In genomic region chr16:50972899-50973298, GRCh38 we compare ENCODE assay signal across 16 cellular contexts.
DNase-seq lines count a peak whose midpoint lies in the region; ATAC-seq, FAIRE-seq and TF ChIP-seq lines count a peak whose summit lies in the region.
"Had no signal": no experiment of that assay in that cellular context is flagged by ENCODE, and none has a peak within 500 bp of the region (broad histone marks: within the 10 kb centered on the region; RNA-seq: fewer than 3 reads in every experiment).

No MANE protein-coding gene starts in this region.

- BruUV-seq in MCF 10A (replicated peaks; lab: Mats Ljungman, UMichigan) (no TSS peak), mammary epithelial cell (replicated peaks; lab: Mats Ljungman, UMichigan) (no TSS peak)

- peaks cover 7% of the 10 kb centered on the region for H3K9me3 Mint-ChIP-seq in MCF 10A (ENCODE audit: unreplicated experiment)
- H3K9me3 Mint-ChIP-seq in astrocyte (ENCODE audit: unreplicated experiment) = peaks cover 2% of the 10 kb centered on the region
- H3K9me3 Mint-ChIP-seq: CD4-positive, alpha-beta T cell had no signal

- CTCF ChIA-PET in MCF 10A (lab: Yijun Ruan, JAX) = no interaction called here
- CTCF ChIA-PET in mammary epithelial cell (lab: Charles Lee; ENCODE audit: low non-redundant PET) = no interaction called here

- dilution Hi-C loops in mammary epithelial cell (cut with HindIII; ENCODE audit: low sequenced_read_pairs) = no loop called here

- H3K27me3 ChIP-seq in mammary epithelial cell (ENCODE audit: insufficient read depth, low read length) (no peaks in the 10 kb centered on the region), astrocyte (ENCODE audit: insufficient read depth, low read length) (no peaks in the 10 kb centered on the region)

- TF ChIP-seq CTCF in MCF 10A (IDR thresholded peaks at IDR 0.05; ENCODE audit: unreplicated experiment) (no peak), mammary epithelial cell (conservative IDR thresholded peaks at IDR 0.05 in 1 of 2, IDR thresholded peaks at IDR 0.05 in 1 of 2; ENCODE audit: extremely low read depth in 1 of 2, insufficient read depth in 1 of 2, low read depth in 1 of 2, low read length in 2 of 2) (no peak), astrocyte (IDR thresholded peaks at IDR 0.05; ENCODE audit: insufficient read depth, low read depth, low read length) (no peak)

- 4% methylated on average over 2 of the region's 2 CpGs for WGBS in mammary epithelial cell (ENCODE audit: low coverage, missing lambda C conversion rate)

- no peak for FAIRE-seq in astrocyte (lab: Jason Lieb, UNC)

- no peaks in the 10 kb centered on the region for H3K79me2 ChIP-seq in mammary epithelial cell (ENCODE audit: insufficient read depth, low read length)
- H3K79me2 ChIP-seq in astrocyte (ENCODE audit: insufficient read depth, low read length) = no peaks in the 10 kb centered on the region

- in situ Hi-C loops in mammary epithelial cell (cut with MboI; ENCODE audit: low sequenced_read_pairs in 2 of 2) = no loop called here

- H3K4me1 Mint-ChIP-seq in MCF 10A (ENCODE audit: insufficient read depth, unreplicated experiment) (no peaks in the 10 kb centered on the region), astrocyte (ENCODE audit: low read depth, unreplicated experiment) (peaks cover 4% of the 10 kb centered on the region)

- H4K20me1 ChIP-seq in mammary epithelial cell (ENCODE audit: insufficient read depth, low read length) = no peaks in the 10 kb centered on the region
- no peaks in the 10 kb centered on the region for H4K20me1 ChIP-seq in astrocyte (ENCODE audit: insufficient read depth, low read length)

- POLR2A ChIA-PET in MCF 10A (lab: Yijun Ruan, JAX) = interaction anchor here (0.7 kb wide), 2 partner anchors 9 to 22 kb away, joined by 3 read pairs; no protein-coding TSS in a partner anchor

- H3K9me3 ChIP-seq in mammary epithelial cell (replicated peaks; ENCODE audit: insufficient read depth, low read length) = no peaks in the 10 kb centered on the region
- no peaks in the 10 kb centered on the region for H3K9me3 ChIP-seq in astrocyte (ENCODE audit: insufficient read depth, low read depth, low read length)

- DNase-seq in MCF 10A (ENCODE audit: unreplicated experiment) (peak; percentile 82), mammary epithelial cell (no peak), astrocyte (ENCODE audit: low read depth) (no peak), mucosa of gallbladder (ENCODE audit: low spot score) (peak; percentile 15), islet precursor cell (no peak), NCI-H446 (lab: John Stamatoyannopoulos, UW) (no peak)
- DNase-seq in stimulated activated naive CD4-positive, alpha-beta T cell (lab: John Stamatoyannopoulos, UW) = no peak
- DNase-seq: AML-193; Calu3; CD4-positive, alpha-beta T cell; DMS 273 treated with DMSO at 0.1 percent for 48 hours; HCEC 1CT; HFFc6 had no signal

- H3K4me3 Mint-ChIP-seq in MCF 10A (ENCODE audit: unreplicated experiment) (no peak overlapping the region), astrocyte (ENCODE audit: unreplicated experiment) (no peak overlapping the region)
- H3K4me3 Mint-ChIP-seq: CD4-positive, alpha-beta T cell; HFFc6 had no signal

- H3K36me3 ChIP-seq in mammary epithelial cell (ENCODE audit: insufficient read depth, low read length) = no peaks in the 10 kb centered on the region
- no peaks in the 10 kb centered on the region for H3K36me3 ChIP-seq in astrocyte (ENCODE audit: insufficient read depth, low read length)

- H3K27ac ChIP-seq in mammary epithelial cell (ENCODE audit: insufficient read depth, low read depth, low read length) (no peak overlapping the region), astrocyte (ENCODE audit: low read depth, low read length) (no peak overlapping the region)
- H3K27ac ChIP-seq: 22Rv1, HL-60 had no signal

- H3K4me3 ChIP-seq in mammary epithelial cell (replicated peaks in 1 of 3; ENCODE audit: insufficient read depth in 1 of 3, low read depth in 2 of 3, low read length in 3 of 3) = no peak overlapping the region
- no peak overlapping the region for H3K4me3 ChIP-seq in astrocyte (ENCODE audit: insufficient read depth, low read depth, low read length)

- no peak for ATAC-seq in HG02884 (IDR thresholded peaks at IDR 0.05; ENCODE audit: unreplicated experiment)

- H3K9ac ChIP-seq in mammary epithelial cell (ENCODE audit: insufficient read depth, low read length) (no peak overlapping the region), astrocyte (ENCODE audit: low read length) (no peak overlapping the region)

- H2AFZ ChIP-seq in mammary epithelial cell (ENCODE audit: low read depth, low read length) (no peak overlapping the region), astrocyte (ENCODE audit: low read depth, low read length) (no peak overlapping the region)

- H3K27me3 Mint-ChIP-seq in MCF 10A (ENCODE audit: insufficient read depth, unreplicated experiment) = peaks cover 68% of the 10 kb centered on the region
- H3K27me3 Mint-ChIP-seq in astrocyte (ENCODE audit: low read depth, unreplicated experiment) = peaks cover 33% of the 10 kb centered on the region

- H3K4me2 ChIP-seq in mammary epithelial cell (ENCODE audit: insufficient read depth, low read depth, low read length) = no peak overlapping the region
- H3K4me2 ChIP-seq in astrocyte (ENCODE audit: low read length) = peak overlapping the region; percentile 3

- no peaks in the 10 kb centered on the region for H3K4me1 ChIP-seq in mammary epithelial cell (ENCODE audit: insufficient read depth, low read length)
- no peaks in the 10 kb centered on the region for H3K4me1 ChIP-seq in astrocyte (ENCODE audit: insufficient read depth, low read length)

- no peak overlapping the region for H3K27ac Mint-ChIP-seq in MCF 10A (ENCODE audit: low read depth, unreplicated experiment)
- H3K27ac Mint-ChIP-seq in astrocyte (ENCODE audit: unreplicated experiment) = no peak overlapping the region
- H3K27ac Mint-ChIP-seq: CD4-positive, alpha-beta T cell; HFFc6 had no signal

- intact Hi-C loops in MCF 10A (cut with micrococcal nuclease) = no loop called here
- intact Hi-C loops in mammary epithelial cell (cut with micrococcal nuclease) = no loop called here

- no peaks in the 10 kb centered on the region for H3K36me3 Mint-ChIP-seq in MCF 10A (ENCODE audit: insufficient read depth, unreplicated experiment)
- no peaks in the 10 kb centered on the region for H3K36me3 Mint-ChIP-seq in astrocyte (ENCODE audit: low read depth, unreplicated experiment)

Comparison
In these comparisons a context has a peak if more than half of its experiments do, and no peak if none do; other contexts are left out.
1. DNase-seq: peak in MCF 10A (single experiment) and mucosa of gallbladder (single experiment); none in mammary epithelial cell (single experiment), astrocyte (single experiment), stimulated activated naive CD4-positive, alpha-beta T cell (0 of 6), islet precursor cell (single experiment) and NCI-H446 (0 of 2).